20 cellular contexts compared by ENCODE assay signal in genomic region chr3:197533396-197534347, GRCh38. TPM values are rescaled to one million over a fixed set of nuclear protein-coding genes. Genes with fewer than 3 reads are reported as not detected.
DNase-seq lines count a peak whose midpoint lies in the region; ATAC-seq and TF ChIP-seq lines count a peak whose summit lies in the region.
"Had no signal": no experiment of that assay in that cellular context is flagged by ENCODE, and none has a peak within 500 bp of the region (broad histone marks: within the 10 kb centered on the region; RNA-seq: fewer than 3 reads in every experiment).

No MANE protein-coding gene starts in this region.

- H3K9me3 ChIP-seq in PC-9 (ENCODE audit: insufficient read depth, low read depth) (no peaks in the 10 kb centered on the region), lower lobe of right lung (no peaks in the 10 kb centered on the region)
- H3K9me3 ChIP-seq: stomach had no signal

- H3K27me3 ChIP-seq in PC-9 (ENCODE audit: insufficient read depth, low read depth) (no peaks in the 10 kb centered on the region), lower lobe of right lung (ENCODE audit: low read depth) (no peaks in the 10 kb centered on the region)
- H3K27me3 ChIP-seq: stomach had no signal

- intact Hi-C loops in PC-9 (cut with micrococcal nuclease; ENCODE audit: unreplicated experiment) (no loop called here), lower lobe of right lung (cut with DNase I) (no loop called here)

- CTCF ChIA-PET in PC-9 (lab: Charles Lee) = no interaction called here

- peak overlapping the region; percentile 15 for H3K4me2 ChIP-seq in PC-9

- H3K36me3 ChIP-seq in PC-9 (ENCODE audit: low read depth) = no peaks in the 10 kb centered on the region
- peaks cover 13% of the 10 kb centered on the region for H3K36me3 ChIP-seq in lower lobe of right lung

- peak; percentile 55 for ATAC-seq in esophagus mucosa
- peak; percentile 23 to 31 for ATAC-seq in lower lobe of right lung
- no peak for ATAC-seq in HG03442 (IDR thresholded peaks at IDR 0.05; ENCODE audit: unreplicated experiment)
- ATAC-seq in HG02798 (IDR thresholded peaks at IDR 0.05; ENCODE audit: poor library complexity, unreplicated experiment) = no peak
- ATAC-seq: naive thymus-derived CD4-positive, alpha-beta T cell; T-cell had no signal

- H4K20me1 ChIP-seq in PC-9 (ENCODE audit: insufficient read depth) = no peaks in the 10 kb centered on the region

- H2AFZ ChIP-seq in PC-9 = no peak overlapping the region

- H3K9me2 ChIP-seq in PC-9 (ENCODE audit: insufficient read depth) = no peaks in the 10 kb centered on the region

- H3K4me1 ChIP-seq in PC-9 (replicated peaks; ENCODE audit: insufficient read depth) (peaks cover 22% of the 10 kb centered on the region), lower lobe of right lung (no peaks in the 10 kb centered on the region)
- H3K4me1 ChIP-seq: stomach had no signal

- TF ChIP-seq CTCF in AG10803 (conservative IDR thresholded peaks at IDR 0.05; ENCODE audit: low read length) (no peak), PC-9 (conservative IDR thresholded peaks at IDR 0.05) (no peak), lower lobe of right lung (IDR thresholded peaks at IDR 0.05) (no peak)

- H3K79me2 ChIP-seq in PC-9 (ENCODE audit: low read depth) = no peaks in the 10 kb centered on the region

- DNase-seq in AG10803 (ENCODE audit: low read depth) (peak; percentile 66), PC-9 (peak in 1 of 2 experiments; percentile 79), lower lobe of right lung (no peak), NCI-H774 (lab: John Stamatoyannopoulos, UW) (no peak), NCI-H1105 treated with DMSO at 0.1 percent for 48 hours (lab: John Stamatoyannopoulos, UW) (no peak)
- DNase-seq: activated CD4-positive, alpha-beta T cell treated with anti-CD3 and anti-CD28 coated beads, Interleukin-2, amount 10 ng/mL, durations not matched to agents 7 days and 5 days; anterior cingulate cortex; cerebellar nuclear complex; DMS79 treated with DMSO at 0.1 percent for 48 hours; mesendoderm; MM.1S; naive thymus-derived CD4-positive, alpha-beta T cell; SHP77 treated with DMSO at 0.1 percent for 48 hours; small intestine; stimulated activated CD4-positive, alpha-beta T cell treated with anti-CD3 and anti-CD28 coated beads, Interleukin-4, amount 100 ng/mL, for 1 hour; stomach; T-cell had no signal

- H3K27ac ChIP-seq in PC-9 = peak overlapping the region; percentile 53
- no peak overlapping the region for H3K27ac ChIP-seq in lower lobe of right lung
- H3K27ac ChIP-seq: stomach had no signal

- POLR2A ChIA-PET in PC-9 (lab: Charles Lee; ENCODE audit: unreplicated experiment) = interaction anchor here (0.6 kb wide), 1 partner anchor 981 kb away, joined by 4 read pairs; no protein-coding TSS in a partner anchor

- H3K4me3 ChIP-seq in AG10803 (ENCODE audit: low read length) = no peak overlapping the region
- no peak overlapping the region for H3K4me3 ChIP-seq in PC-9
- H3K4me3 ChIP-seq in lower lobe of right lung = no peak overlapping the region
- H3K4me3 ChIP-seq: stomach had no signal

- peaks cover 26% of the 10 kb centered on the region; the same call in 1 of the 2 replicates for H3F3A ChIP-seq in PC-9 (ENCODE audit: insufficient read depth, low read depth)

- no TSS peak for BruUV-seq in PC-9 (replicated peaks; lab: Mats Ljungman, UMichigan)

RNA-seq across cellular contexts. Expression of gene BDH1, which starts 22.1 kb away (rescaled TPM):
- 51.7 and 55.1 TPM in 2 replicates for total RNA-seq in PC-9 (2021)
- 67.9 TPM for total RNA-seq in esophagus mucosa
- total RNA-seq in lower lobe of right lung = 12.4 TPM

Comparison
In these comparisons a context has a peak if more than half of its experiments do, and no peak if none do; other contexts are left out.
1. ATAC-seq: peak in esophagus mucosa (single experiment) and lower lobe of right lung (2 of 2); none in HG03442 (single experiment) and HG02798 (single experiment).